Comparison of ENCODE assay signal across 14 cellular contexts in the genomic region with DNA sequence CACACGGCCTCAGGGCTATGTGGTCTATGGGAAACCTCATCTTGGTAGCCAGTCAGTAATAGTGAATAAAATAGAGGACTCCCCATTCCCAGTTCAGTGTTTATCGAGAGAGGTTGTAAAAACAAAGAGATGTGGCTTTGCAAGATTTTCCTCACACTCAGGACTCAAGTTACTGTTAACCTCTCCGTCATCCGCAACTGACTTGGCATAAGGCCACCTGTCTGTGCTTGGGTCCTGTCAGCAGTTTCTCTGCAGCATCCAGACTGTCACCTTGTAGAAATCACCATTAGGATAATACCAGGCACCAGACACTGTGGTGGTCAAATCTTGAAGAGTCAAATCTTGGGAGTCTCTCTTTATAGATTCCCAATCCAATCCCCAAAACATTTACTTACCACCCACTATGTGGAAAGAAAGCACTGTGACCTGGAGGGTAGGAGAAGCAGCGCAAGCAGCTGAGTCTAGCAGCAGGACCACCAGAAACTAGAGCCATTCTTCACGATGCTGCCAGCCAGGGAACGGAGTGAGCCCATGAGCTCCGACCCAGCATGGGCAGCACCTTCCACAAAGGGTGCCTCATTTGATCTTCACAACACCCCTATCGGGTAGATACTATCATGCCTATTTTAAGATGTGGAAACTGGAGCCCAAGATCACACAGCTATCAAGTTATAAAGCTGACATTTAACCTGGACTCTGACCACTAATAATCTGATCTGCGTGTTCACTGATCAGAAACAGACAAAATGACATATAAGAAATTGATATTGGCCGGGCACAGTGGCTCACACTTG.
A peak's percentile ranks its signal among the peaks of the same experiment; 100 is the strongest.
DNase-seq lines count a peak whose midpoint lies in the region; ATAC-seq and TF ChIP-seq lines count a peak whose summit lies in the region.
"Had no signal": no experiment of that assay in that cellular context is flagged by ENCODE, and none has a peak within 500 bp of the region (broad histone marks: within the 10 kb centered on the region; RNA-seq: fewer than 3 reads in every experiment).

No MANE protein-coding gene starts in this region.

- H3K9me3 Mint-ChIP-seq in activated T-cell treated with anti-CD3 and anti-CD28 coated beads, Interleukin-2, amount 50 U/mL, for 24 hours: no peaks in the 10 kb centered on the region
- H3K9me3 Mint-ChIP-seq: activated naive CD8-positive, alpha-beta T cell treated with anti-CD3 and anti-CD28 coated beads, Interleukin-2, amount 50 U/mL, for 24 hours; stimulated activated memory B cell treated with anti-CD40 and anti-IgM and Interleukin-4, amounts not matched to agents 10 μg/mL and 1 μg/mL and 100 μg/mL, for 72 hours had no signal

- in situ Hi-C loops in brain microvascular endothelial cell (cut with HindIII; ENCODE audit: low pct_ligation_motif_present, low sequenced_read_pairs): no loop called here

- no peak for TF ChIP-seq CTCF in brain microvascular endothelial cell (IDR thresholded peaks at IDR 0.05; ENCODE audit: low read depth, low read length, missing control alignments)

- H3K27ac Mint-ChIP-seq in activated T-cell treated with anti-CD3 and anti-CD28 coated beads, Interleukin-2, amount 50 U/mL, for 24 hours: no peak overlapping the region
- H3K27ac Mint-ChIP-seq: activated naive CD8-positive, alpha-beta T cell treated with anti-CD3 and anti-CD28 coated beads, Interleukin-2, amount 50 U/mL, for 24 hours; stimulated activated memory B cell treated with anti-CD40 and anti-IgM and Interleukin-4, amounts not matched to agents 10 μg/mL and 1 μg/mL and 100 μg/mL, for 72 hours had no signal

- peaks cover 45% of the 10 kb centered on the region for H3K27me3 Mint-ChIP-seq in activated T-cell treated with anti-CD3 and anti-CD28 coated beads, Interleukin-2, amount 50 U/mL, for 24 hours
- H3K27me3 Mint-ChIP-seq: stimulated activated memory B cell treated with anti-CD40 and anti-IgM and Interleukin-4, amounts not matched to agents 10 μg/mL and 1 μg/mL and 100 μg/mL, for 72 hours had no signal

- DNase-seq in DMS79 (lab: John Stamatoyannopoulos, UW): peak; percentile 40
- peak; percentile 55 for DNase-seq in brain microvascular endothelial cell
- DNase-seq in putamen (ENCODE audit: low spot score): no peak
- no peak for DNase-seq in globus pallidus (ENCODE audit: low spot score)
- no peak for DNase-seq in activated T-cell treated with anti-CD3 and anti-CD28 coated beads, Interleukin-2, amount 50 U/mL, for 24 hours
- no peak for DNase-seq in D341Med (ENCODE audit: low spot score)
- DNase-seq: Caco-2, esophagus squamous epithelium, WERI-Rb-1 had no signal

- H3K4me3 ChIP-seq in brain microvascular endothelial cell (ENCODE audit: low read depth, low read length): no peak overlapping the region
- H3K4me3 ChIP-seq: esophagus squamous epithelium, lung had no signal

- H3K4me3 Mint-ChIP-seq in activated T-cell treated with anti-CD3 and anti-CD28 coated beads, Interleukin-2, amount 50 U/mL, for 24 hours: no peak overlapping the region
- H3K4me3 Mint-ChIP-seq: activated naive CD8-positive, alpha-beta T cell treated with anti-CD3 and anti-CD28 coated beads, Interleukin-2, amount 50 U/mL, for 24 hours; stimulated activated memory B cell treated with anti-CD40 and anti-IgM and Interleukin-4, amounts not matched to agents 10 μg/mL and 1 μg/mL and 100 μg/mL, for 72 hours had no signal

- H3K27ac ChIP-seq in brain microvascular endothelial cell: no peak overlapping the region
- H3K27ac ChIP-seq: WERI-Rb-1 had no signal

- peaks cover 63% of the 10 kb centered on the region for H3K4me1 Mint-ChIP-seq in activated T-cell treated with anti-CD3 and anti-CD28 coated beads, Interleukin-2, amount 50 U/mL, for 24 hours (ENCODE audit: low read depth)

- peaks cover 6% of the 10 kb centered on the region for H3K27me3 ChIP-seq in brain microvascular endothelial cell (replicated peaks)

- H3K36me3 Mint-ChIP-seq in activated T-cell treated with anti-CD3 and anti-CD28 coated beads, Interleukin-2, amount 50 U/mL, for 24 hours (ENCODE audit: low read depth): no peaks in the 10 kb centered on the region
- H3K36me3 Mint-ChIP-seq: stimulated activated memory B cell treated with anti-CD40 and anti-IgM and Interleukin-4, amounts not matched to agents 10 μg/mL and 1 μg/mL and 100 μg/mL, for 72 hours had no signal

- ATAC-seq in GM19351 (IDR thresholded peaks at IDR 0.05; ENCODE audit: unreplicated experiment) (peak; percentile 7), HG03565 (IDR thresholded peaks at IDR 0.05; ENCODE audit: unreplicated experiment) (peak; percentile 9)

- peaks cover 10% of the 10 kb centered on the region for H3K36me3 ChIP-seq in brain microvascular endothelial cell (replicated peaks)

Comparison
In these comparisons a context has a peak if more than half of its experiments do, and no peak if none do; other contexts are left out.
1. DNase-seq: peak in DMS79 (single experiment) and brain microvascular endothelial cell (single experiment); none in putamen (single experiment), globus pallidus (single experiment), activated T-cell treated with anti-CD3 and anti-CD28 coated beads, Interleukin-2, amount 50 U/mL, for 24 hours (single experiment) and D341Med (single experiment).